10 cellular contexts compared by ENCODE assay signal in the genomic region with DNA sequence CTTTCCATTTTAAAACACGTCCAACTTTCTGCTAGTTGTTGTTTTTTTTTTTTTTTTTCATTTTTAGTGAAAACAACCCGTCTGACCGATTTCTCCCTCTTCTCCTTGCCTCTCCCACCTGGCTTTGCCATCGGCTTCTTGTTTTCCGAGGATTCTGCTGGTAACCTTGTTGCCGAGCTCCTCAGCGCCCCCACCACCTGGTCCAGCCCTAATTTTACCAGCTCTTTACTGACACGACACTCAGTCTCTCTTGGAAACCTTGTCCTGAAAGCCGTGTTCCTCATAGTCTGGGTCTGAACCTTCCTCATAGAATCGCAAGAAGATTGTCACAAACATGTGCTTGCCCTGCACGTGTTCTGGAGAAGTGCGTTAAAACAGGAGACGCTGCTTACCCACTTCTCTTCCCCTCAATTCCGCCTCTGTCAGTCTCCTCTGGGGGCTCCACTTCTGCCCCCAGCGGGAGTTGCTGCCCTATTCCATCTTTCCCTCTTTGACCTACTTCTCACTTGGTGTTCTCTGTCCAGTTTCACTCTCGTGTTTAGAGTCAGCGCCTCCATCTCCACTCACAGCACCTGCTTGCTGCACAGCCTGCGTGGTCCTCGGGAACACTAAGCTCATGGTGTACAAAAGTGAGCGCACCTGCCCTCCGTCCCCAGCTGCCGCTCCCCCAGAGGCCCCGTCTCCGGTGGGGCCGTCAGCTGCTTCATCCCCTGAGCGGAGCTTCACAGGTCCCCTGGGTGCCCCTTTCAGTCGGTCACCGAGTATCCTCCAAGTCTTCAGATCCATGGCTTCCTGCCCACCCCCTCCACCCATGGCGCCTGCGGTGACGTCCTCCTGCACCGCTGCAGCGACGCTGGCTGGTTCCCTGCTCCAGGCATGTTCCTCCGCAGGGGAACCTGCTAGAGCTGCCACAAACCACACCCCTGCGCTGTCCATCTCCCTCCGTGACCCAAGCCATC. TPM values are rescaled to one million over a fixed set of nuclear protein-coding genes. Genes with fewer than 3 reads are reported as not detected.
DNase-seq lines count a peak whose midpoint lies in the region; ATAC-seq, FAIRE-seq and TF ChIP-seq lines count a peak whose summit lies in the region.
"Had no signal": no experiment of that assay in that cellular context is flagged by ENCODE, and none has a peak within 500 bp of the region (broad histone marks: within the 10 kb centered on the region; RNA-seq: fewer than 3 reads in every experiment).

No MANE protein-coding gene starts in this region.

- H3K9me3 ChIP-seq in CD4-positive, alpha-beta memory T cell (ENCODE audit: control insufficient read depth in 1 of 2, low read length in 2 of 2) = no peaks in the 10 kb centered on the region
- H3K9me3 ChIP-seq in naive thymus-derived CD4-positive, alpha-beta T cell (ENCODE audit: control insufficient read depth in 2 of 3, low read length in 3 of 3) = no peaks in the 10 kb centered on the region
- peaks cover 0 to 14% (median 4%) of the 10 kb centered on the region in 4 donors for H3K9me3 ChIP-seq in esophagus muscularis mucosa
- no peaks in the 10 kb centered on the region for H3K9me3 ChIP-seq in smooth muscle cell (replicated peaks; ENCODE audit: low read depth)

- H3F3A ChIP-seq in smooth muscle cell (ENCODE audit: low read depth) = peaks cover 5% of the 10 kb centered on the region

- TF ChIP-seq CTCF in esophagus muscularis mucosa (IDR thresholded peaks at IDR 0.05) (no peak), smooth muscle cell (IDR thresholded peaks at IDR 0.05; ENCODE audit: borderline replicate concordance, insufficient read depth, poor library complexity, severe bottlenecking) (no peak)

- no peaks in the 10 kb centered on the region for H3K79me2 ChIP-seq in smooth muscle cell (ENCODE audit: low read depth)

- no peak overlapping the region for H2AFZ ChIP-seq in smooth muscle cell (ENCODE audit: low read depth)

- H3K4me3 ChIP-seq in CD4-positive, alpha-beta memory T cell (ENCODE audit: low read length in 2 of 2) = no peak overlapping the region
- peak overlapping the region; percentile 27 for H3K4me3 ChIP-seq in naive thymus-derived CD4-positive, alpha-beta T cell (ENCODE audit: low read length)
- peak overlapping the region in 1 of 4 donors; percentile 17 for H3K4me3 ChIP-seq in esophagus muscularis mucosa
- no peak overlapping the region for H3K4me3 ChIP-seq in smooth muscle cell
- H3K4me3 ChIP-seq: cardiac muscle cell had no signal

- POLR2A ChIA-PET in CD4-positive, alpha-beta memory T cell (lab: Charles Lee; ENCODE audit: partially characterized antibody) = interaction anchor here (0.6 kb wide), 1 partner anchor 358 kb away, joined by 3 read pairs; no protein-coding TSS in a partner anchor
- POLR2A ChIA-PET in activated naive CD8-positive, alpha-beta T cell treated with anti-CD3 and anti-CD28 coated beads, Interleukin-2, amount 10 ng/mL, durations not matched to agents 7 days and 5 days (lab: Charles Lee) = no interaction called here
- POLR2A ChIA-PET in naive thymus-derived CD4-positive, alpha-beta T cell (lab: Charles Lee) = interaction anchor here (0.6 to 2.0 kb wide), 3 partner anchors 23 to 40 kb away, joined by 3 to 4 read pairs (median 3); no protein-coding TSS in a partner anchor

- intact Hi-C loops in CD4-positive, alpha-beta memory T cell (cut with micrococcal nuclease) = no loop called here
- intact Hi-C loops in naive thymus-derived CD4-positive, alpha-beta T cell (cut with micrococcal nuclease) = no loop called here
- intact Hi-C loops in esophagus muscularis mucosa (cut with DNase I) = no loop called here

- H3K9ac ChIP-seq in smooth muscle cell (ENCODE audit: low read depth) = no peak overlapping the region

- no peak overlapping the region for H3K27ac ChIP-seq in CD4-positive, alpha-beta memory T cell (ENCODE audit: low read depth, low read length)
- H3K27ac ChIP-seq in naive thymus-derived CD4-positive, alpha-beta T cell (ENCODE audit: low read depth, low read length) = no peak overlapping the region
- H3K27ac ChIP-seq in esophagus muscularis mucosa (replicated peaks in 1 of 4) = no peak overlapping the region
- H3K27ac ChIP-seq in smooth muscle cell (ENCODE audit: low read depth) = no peak overlapping the region

- no peak for TF ChIP-seq EP300 in esophagus muscularis mucosa (IDR thresholded peaks at IDR 0.05)

- H3K36me3 Mint-ChIP-seq in CD4-positive, alpha-beta memory T cell = peaks cover 35 to 40% of the 10 kb centered on the region in 2 donors
- H3K36me3 Mint-ChIP-seq in activated naive CD8-positive, alpha-beta T cell treated with anti-CD3 and anti-CD28 coated beads, Interleukin-2, amount 10 ng/mL, durations not matched to agents 7 days and 5 days = peaks cover 22% of the 10 kb centered on the region
- H3K36me3 Mint-ChIP-seq in naive thymus-derived CD4-positive, alpha-beta T cell = peaks cover 0 to 24% (median 13%) of the 10 kb centered on the region in 5 donors

- H3K4me1 ChIP-seq in CD4-positive, alpha-beta memory T cell (ENCODE audit: insufficient read depth, low read length) = peaks cover 5% of the 10 kb centered on the region
- H3K4me1 ChIP-seq in naive thymus-derived CD4-positive, alpha-beta T cell (ENCODE audit: control insufficient read depth in 2 of 2, insufficient read depth in 2 of 2, low read length in 2 of 2) = no peaks in the 10 kb centered on the region
- H3K4me1 ChIP-seq in esophagus muscularis mucosa (no peaks in the 10 kb centered on the region), smooth muscle cell (ENCODE audit: low read depth) (no peaks in the 10 kb centered on the region)

- no peak for TF ChIP-seq POLR2A in GM12891 (IDR thresholded peaks at IDR 0.05; ENCODE audit: low read depth, low read length)
- TF ChIP-seq POLR2A in esophagus muscularis mucosa (IDR thresholded peaks at IDR 0.05; ENCODE audit: low read depth) = no peak

- peaks cover 11% of the 10 kb centered on the region for H3K36me3 ChIP-seq in CD4-positive, alpha-beta memory T cell (ENCODE audit: insufficient read depth, low read length)
- peaks cover 0 to 10% (median 0%) of the 10 kb centered on the region in 3 experiments for H3K36me3 ChIP-seq in naive thymus-derived CD4-positive, alpha-beta T cell (ENCODE audit: control insufficient read depth in 2 of 3, insufficient read depth in 3 of 3, low read length in 3 of 3)
- H3K36me3 ChIP-seq in esophagus muscularis mucosa (peaks cover 6 to 40% (median 27%) of the 10 kb centered on the region in 4 donors), smooth muscle cell (ENCODE audit: low read depth) (no peaks in the 10 kb centered on the region)
- H3K36me3 ChIP-seq: cardiac muscle cell had no signal

- DNase-seq in CD4-positive, alpha-beta memory T cell = no peak
- DNase-seq in GM12891 (ENCODE audit: insufficient read length, low spot score) (peak; percentile 12), esophagus muscularis mucosa (ENCODE audit: extremely low spot score) (no peak), smooth muscle cell (lab: John Stamatoyannopoulos, UW; ENCODE audit: unreplicated experiment) (no peak), NCI-H345 treated with DMSO at 0.1 percent for 48 hours (lab: John Stamatoyannopoulos, UW; ENCODE audit: unreplicated experiment) (no peak), NCI-H2196 (lab: John Stamatoyannopoulos, UW; ENCODE audit: unreplicated experiment) (no peak)
- DNase-seq in activated naive CD8-positive, alpha-beta T cell treated with anti-CD3 and anti-CD28 coated beads, Interleukin-2, amount 10 ng/mL, durations not matched to agents 7 days and 5 days = no peak
- no peak for DNase-seq in naive thymus-derived CD4-positive, alpha-beta T cell
- DNase-seq: NCI-H2171 treated with DMSO at 0.1 percent for 48 hours had no signal

- WGBS in esophagus muscularis mucosa = 87% methylated on average over 36 of the region's 37 CpGs
- WGBS in smooth muscle cell (ENCODE audit: low lambda C conversion rate) = 96% methylated on average over 37 of the region's 37 CpGs

- CTCF ChIA-PET in CD4-positive, alpha-beta memory T cell (lab: Charles Lee; ENCODE audit: partially characterized antibody) = interaction anchor here (0.6 to 1.5 kb wide), 5 partner anchors 12 to 311 kb away, joined by 3 to 5 read pairs (median 3); no protein-coding TSS in a partner anchor
- CTCF ChIA-PET in naive thymus-derived CD4-positive, alpha-beta T cell (lab: Charles Lee) = no interaction called here

- peak; percentile 47 for ATAC-seq in activated naive CD8-positive, alpha-beta T cell treated with anti-CD3 and anti-CD28 coated beads, Interleukin-2, amount 10 ng/mL, durations not matched to agents 7 days and 5 days (ENCODE audit: low read depth)
- peak; percentile 29 for ATAC-seq in naive thymus-derived CD4-positive, alpha-beta T cell

- no peaks in the 10 kb centered on the region for H3K27me3 Mint-ChIP-seq in CD4-positive, alpha-beta memory T cell
- no peaks in the 10 kb centered on the region for H3K27me3 Mint-ChIP-seq in activated naive CD8-positive, alpha-beta T cell treated with anti-CD3 and anti-CD28 coated beads, Interleukin-2, amount 10 ng/mL, durations not matched to agents 7 days and 5 days
- H3K27me3 Mint-ChIP-seq in naive thymus-derived CD4-positive, alpha-beta T cell = no peaks in the 10 kb centered on the region

- H3K9me3 Mint-ChIP-seq in CD4-positive, alpha-beta memory T cell = peaks cover 0 to 18% (median 14%) of the 10 kb centered on the region in 8 donors
- peaks cover 3% of the 10 kb centered on the region for H3K9me3 Mint-ChIP-seq in activated naive CD8-positive, alpha-beta T cell treated with anti-CD3 and anti-CD28 coated beads, Interleukin-2, amount 10 ng/mL, durations not matched to agents 7 days and 5 days
- peaks cover 0 to 15% (median 9%) of the 10 kb centered on the region in 11 donors for H3K9me3 Mint-ChIP-seq in naive thymus-derived CD4-positive, alpha-beta T cell

- H3K27me3 ChIP-seq in CD4-positive, alpha-beta memory T cell (ENCODE audit: insufficient read depth, low read length) = no peaks in the 10 kb centered on the region
- no peaks in the 10 kb centered on the region for H3K27me3 ChIP-seq in naive thymus-derived CD4-positive, alpha-beta T cell (ENCODE audit: control insufficient read depth in 2 of 2, insufficient read depth in 2 of 2, low read length in 2 of 2)
- no peaks in the 10 kb centered on the region for H3K27me3 ChIP-seq in esophagus muscularis mucosa
- no peaks in the 10 kb centered on the region for H3K27me3 ChIP-seq in smooth muscle cell (ENCODE audit: low read depth)
- H3K27me3 ChIP-seq: cardiac muscle cell had no signal

- H3K4me3 Mint-ChIP-seq in CD4-positive, alpha-beta memory T cell = peak overlapping the region; percentile 61 to 85 (median 80)
- peak overlapping the region; percentile 64 for H3K4me3 Mint-ChIP-seq in activated naive CD8-positive, alpha-beta T cell treated with anti-CD3 and anti-CD28 coated beads, Interleukin-2, amount 10 ng/mL, durations not matched to agents 7 days and 5 days
- H3K4me3 Mint-ChIP-seq in naive thymus-derived CD4-positive, alpha-beta T cell = peak overlapping the region; percentile 61 to 84 (median 70)

- peaks cover 3 to 11% (median 5%) of the 10 kb centered on the region in 4 donors for H3K4me1 Mint-ChIP-seq in CD4-positive, alpha-beta memory T cell
- H3K4me1 Mint-ChIP-seq in activated naive CD8-positive, alpha-beta T cell treated with anti-CD3 and anti-CD28 coated beads, Interleukin-2, amount 10 ng/mL, durations not matched to agents 7 days and 5 days = peaks cover 6% of the 10 kb centered on the region
- peaks cover 5 to 20% (median 10%) of the 10 kb centered on the region in 7 donors for H3K4me1 Mint-ChIP-seq in naive thymus-derived CD4-positive, alpha-beta T cell

- FAIRE-seq in GM12891 (lab: Jason Lieb, UNC) = no peak

- H4K20me1 ChIP-seq in smooth muscle cell (ENCODE audit: low read depth) = no peaks in the 10 kb centered on the region

- H3K4me2 ChIP-seq in smooth muscle cell = no peak overlapping the region

- peak overlapping the region in 6 of 7 donors; percentile 7 to 74 (median 54) for H3K27ac Mint-ChIP-seq in CD4-positive, alpha-beta memory T cell
- H3K27ac Mint-ChIP-seq in activated naive CD8-positive, alpha-beta T cell treated with anti-CD3 and anti-CD28 coated beads, Interleukin-2, amount 10 ng/mL, durations not matched to agents 7 days and 5 days = no peak overlapping the region
- peak overlapping the region; percentile 18 to 94 (median 72) for H3K27ac Mint-ChIP-seq in naive thymus-derived CD4-positive, alpha-beta T cell

RNA-seq across cellular contexts. Expression of a gene that starts 40.1 kb away (rescaled TPM):
- total RNA-seq in CD4-positive, alpha-beta memory T cell = 10 to 100 TPM in 1 of 2 experiments, 1 to 10 TPM in 1; 9.8 to 10.1 TPM
- polyA plus RNA-seq in CD4-positive, alpha-beta memory T cell = 10 to 100 TPM; 17.3 to 24.8 TPM
- polyA plus RNA-seq in GM12891 (2012; ENCODE audit: low read depth, missing spikeins) = 15.0 TPM
- 10 to 100 TPM in 1 of 2 experiments, 1 to 10 TPM in 1; 9.1 to 10.1 TPM for total RNA-seq in activated naive CD8-positive, alpha-beta T cell treated with anti-CD3 and anti-CD28 coated beads, Interleukin-2, amount 10 ng/mL, durations not matched to agents 7 days and 5 days
- 10 to 100 TPM in 2 of 5 experiments, 1 to 10 TPM in 3; 5.6 to 13.0 (median 8.0) TPM for total RNA-seq in naive thymus-derived CD4-positive, alpha-beta T cell
- polyA plus RNA-seq in naive thymus-derived CD4-positive, alpha-beta T cell = 10 to 100 TPM; 13.2 to 14.7 TPM
- total RNA-seq in esophagus muscularis mucosa (10 to 100 TPM in 2 of 4 donors, 1 to 10 TPM in 2; 7.5 to 11.7 (median 9.4) TPM), smooth muscle cell (4.3 and 12.5 TPM in 2 replicates)
- polyA plus RNA-seq in smooth muscle cell = 5.8 and 8.1 TPM in 2 replicates
